7 cellular contexts compared by ENCODE assay signal in genomic region chr12:54394281-54394719, GRCh38. TPM values are rescaled to one million over a fixed set of nuclear protein-coding genes. Genes with fewer than 3 reads are reported as not detected.
A peak's percentile ranks its signal among the peaks of the same experiment; 100 is the strongest.
DNase-seq lines count a peak whose midpoint lies in the region; ATAC-seq, FAIRE-seq and TF ChIP-seq lines count a peak whose summit lies in the region.

No MANE protein-coding gene starts in this region.

- WGBS in thyroid gland, 2 donors = 29 to 37% methylated on average over 4 of the region's 4 CpGs

- peaks cover 33% of the 10 kb centered on the region for H3K36me3 ChIP-seq in bronchial epithelial cell (ENCODE audit: control insufficient read depth, insufficient read depth, low read length)
- peaks cover 4 to 56% of the 10 kb centered on the region in 2 donors for H3K36me3 ChIP-seq in left lung
- peaks cover 19 to 28% of the 10 kb centered on the region in 2 donors for H3K36me3 ChIP-seq in thyroid gland

- TF ChIP-seq POLR2A in thyroid gland (IDR thresholded peaks at IDR 0.05) = no peak

- H3K9me3 ChIP-seq in left lung (no peaks in the 10 kb centered on the region), thyroid gland (no peaks in the 10 kb centered on the region)

- peak; percentile 75 for TF ChIP-seq CTCF in bronchial epithelial cell (IDR thresholded peaks at IDR 0.05; ENCODE audit: insufficient read depth, low read length, severe bottlenecking)
- TF ChIP-seq CTCF in left lung (IDR thresholded peaks at IDR 0.05) = peak; percentile 65 to 71
- peak in 5 of 6 experiments; percentile 53 to 77 (median 62) for TF ChIP-seq CTCF in thyroid gland (IDR thresholded peaks at IDR 0.05)

- intact Hi-C loops in left lung (cut with DNase I) = no loop called here
- intact Hi-C loops in thyroid gland (cut with DNase I) = no loop called here

- H3K4me3 ChIP-seq in bronchial epithelial cell (ENCODE audit: low read depth, low read length) (no peak overlapping the region), left lung (no peak overlapping the region), thyroid gland (replicated peaks in 1 of 3) (no peak overlapping the region)

- H3K27me3 ChIP-seq in bronchial epithelial cell (ENCODE audit: control insufficient read depth, insufficient read depth, low read length) = no peaks in the 10 kb centered on the region
- no peaks in the 10 kb centered on the region for H3K27me3 ChIP-seq in left lung
- H3K27me3 ChIP-seq in thyroid gland = no peaks in the 10 kb centered on the region

- peaks cover 4 to 46% of the 10 kb centered on the region in 2 donors for H3K4me1 ChIP-seq in left lung
- peaks cover 19 to 30% of the 10 kb centered on the region in 2 donors for H3K4me1 ChIP-seq in thyroid gland

- DNase-seq in EL (peak; percentile 66), KBM-7 (peak; percentile 73), RKO (ENCODE audit: low spot score) (peak; percentile 55), bronchial epithelial cell (ENCODE audit: low read depth) (peak; percentile 67), left lung (peak in 1 of 2 donors; percentile 44), thyroid gland (peak; percentile 66 to 79)

- in situ Hi-C loops in KBM-7 (cut with MboI; ENCODE audit: low pct_unique_long_range_greater_than_20kb, low sequenced_read_pairs) = loop anchor here (10.0 kb wide), 1 partner anchor 51 kb away; no protein-coding TSS in a partner anchor

- ATAC-seq in left lung (peak; percentile 53), GM21515 (IDR thresholded peaks at IDR 0.05; ENCODE audit: unreplicated experiment) (no peak)

- peak overlapping the region in 1 of 2 donors; percentile 21 for H3K27ac ChIP-seq in left lung
- H3K27ac ChIP-seq in thyroid gland = no peak overlapping the region

- FAIRE-seq in bronchial epithelial cell (lab: Jason Lieb, UNC) = no peak

RNA-seq across cellular contexts. Expression of gene ZNF385A, which starts 9.8 kb away (rescaled TPM):
- total RNA-seq in bronchial epithelial cell = 5.3 and 7.6 TPM in 2 replicates
- total RNA-seq in left lung = 10 to 100 TPM; 18.1 to 19.0 TPM
- total RNA-seq in thyroid gland = 10 to 100 TPM; 24.2 to 38.9 (median 29.3) TPM

RNA-seq across cellular contexts. Expression of gene ITGA5, which starts 24.8 kb away (rescaled TPM):
- total RNA-seq in bronchial epithelial cell (53.5 and 98.5 TPM in 2 replicates), left lung (100 to 1,000 TPM in 1 of 2 donors, 10 to 100 TPM in 1; 76.4 to 142 TPM), thyroid gland (10 to 100 TPM; 40.3 to 64.5 (median 51.6) TPM)

RNA-seq across cellular contexts. Expression of gene GPR84, which starts 30.0 kb away (rescaled TPM):
- total RNA-seq in bronchial epithelial cell = 0.13 TPM in 1 of 2 replicates, not detected in the other
- total RNA-seq in left lung = 10 to 100 TPM in 1 of 2 donors, under 1 TPM in 1; 0.99 to 10.3 TPM
- total RNA-seq in thyroid gland = under 1 TPM in 2 of 4 donors, not detected in 2; 0.39 to 0.40 TPM
